ENCODE assay signal across 13 cellular contexts in the genomic region with DNA sequence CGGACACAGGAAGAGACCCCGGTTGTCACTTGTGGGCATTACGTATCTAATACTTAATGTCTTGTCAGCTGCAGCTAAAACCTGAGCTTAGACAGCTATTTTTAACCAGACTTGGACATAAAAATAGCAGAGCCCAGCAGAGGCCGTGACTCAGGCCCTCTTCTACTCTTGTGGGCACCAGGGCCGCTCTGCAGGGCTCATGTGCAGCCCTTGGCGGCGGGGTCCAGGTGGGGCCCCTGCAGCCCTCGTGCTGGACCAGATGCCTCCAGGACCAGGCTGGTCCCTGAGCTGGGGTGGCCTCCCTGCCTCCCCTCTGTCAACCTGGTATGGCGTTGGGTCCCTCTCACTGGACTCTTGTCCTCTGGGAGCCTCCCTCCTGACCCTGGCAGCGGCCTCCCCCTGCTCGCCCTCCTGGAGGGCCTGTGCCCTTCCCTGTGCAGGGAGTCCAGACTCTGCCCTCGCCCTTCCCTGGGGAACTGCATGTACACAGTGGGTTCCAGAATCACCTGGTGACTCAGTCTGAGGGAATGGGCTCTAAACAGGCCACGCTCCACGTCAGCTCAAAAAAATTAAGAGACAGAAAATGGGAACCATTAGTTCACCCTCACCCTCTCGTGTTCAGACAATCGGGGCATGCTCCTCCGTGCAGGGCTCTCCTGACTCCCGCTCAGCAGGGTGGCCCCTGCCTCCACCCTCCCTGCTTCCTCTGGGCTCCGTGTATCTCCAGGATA. TPM values are rescaled to one million over a fixed set of nuclear protein-coding genes. Genes with fewer than 3 reads are reported as not detected.
DNase-seq lines count a peak whose midpoint lies in the region; ATAC-seq, FAIRE-seq and TF ChIP-seq lines count a peak whose summit lies in the region.
"Had no signal": no experiment of that assay in that cellular context is flagged by ENCODE, and none has a peak within 500 bp of the region (broad histone marks: within the 10 kb centered on the region; RNA-seq: fewer than 3 reads in every experiment).

No MANE protein-coding gene starts in this region.

- no peak overlapping the region for H3K4me3 ChIP-seq in RWPE2 (ENCODE audit: severe bottlenecking)
- no peak overlapping the region for H3K4me3 ChIP-seq in foreskin fibroblast (ENCODE audit: low read depth in 1 of 2, low read length in 2 of 2)
- H3K4me3 ChIP-seq in smooth muscle cell = no peak overlapping the region
- H3K4me3 ChIP-seq: GM23338, SK-N-MC had no signal

- H3K27me3 ChIP-seq in RWPE2 (ENCODE audit: insufficient read depth, poor library complexity, severe bottlenecking) (no peaks in the 10 kb centered on the region), smooth muscle cell (ENCODE audit: low read depth) (no peaks in the 10 kb centered on the region)

- H3K9me3 ChIP-seq in RWPE2 (ENCODE audit: severe bottlenecking) (no peaks in the 10 kb centered on the region), smooth muscle cell (replicated peaks; ENCODE audit: low read depth) (no peaks in the 10 kb centered on the region)

- H3F3A ChIP-seq in smooth muscle cell (ENCODE audit: low read depth) = no peaks in the 10 kb centered on the region

- H3K36me3 ChIP-seq in RWPE2 (ENCODE audit: low read depth) (no peaks in the 10 kb centered on the region), smooth muscle cell (ENCODE audit: low read depth) (no peaks in the 10 kb centered on the region)

- FAIRE-seq in H54 (lab: Jason Lieb, UNC) = no peak

- H3K4me1 ChIP-seq in RWPE2 (ENCODE audit: insufficient read depth, poor library complexity, severe bottlenecking) (peaks cover 15% of the 10 kb centered on the region), smooth muscle cell (ENCODE audit: low read depth) (no peaks in the 10 kb centered on the region)

- WGBS in smooth muscle cell (ENCODE audit: low lambda C conversion rate) = 52% methylated on average over 19 of the region's 19 CpGs

- peak; percentile 20; the same call in 1 of the 2 replicates for TF ChIP-seq POLR2A in H54 (IDR thresholded peaks at IDR 0.05; ENCODE audit: low read depth, low read length)

- DNase-seq in H54 (ENCODE audit: insufficient read length, low spot score) (peak; percentile 84), RWPE2 (ENCODE audit: low spot score) (no peak), foreskin fibroblast (peak; percentile 46 to 65), smooth muscle cell (lab: John Stamatoyannopoulos, UW; ENCODE audit: unreplicated experiment) (no peak), NCI-H748 (lab: John Stamatoyannopoulos, UW; ENCODE audit: unreplicated experiment) (no peak), germinal center (ENCODE audit: low spot score) (no peak)
- DNase-seq: activated CD8-positive, alpha-beta memory T cell treated with anti-CD3 and anti-CD28 coated beads for 24 hours; NCI-H2171; stimulated activated CD4-positive, alpha-beta T cell treated with anti-CD3 and anti-CD28 coated beads, Interleukin-15, amount 100 ng/mL, for 24 hours had no signal

- H3K79me2 ChIP-seq in smooth muscle cell (ENCODE audit: low read depth) = no peaks in the 10 kb centered on the region

- H2AFZ ChIP-seq in smooth muscle cell (ENCODE audit: low read depth) = no peak overlapping the region
- H2AFZ ChIP-seq: GM23338 had no signal

- H3K4me2 ChIP-seq in smooth muscle cell = peak overlapping the region; percentile 70
- H3K4me2 ChIP-seq: GM23338 had no signal

- H3K9ac ChIP-seq in smooth muscle cell (ENCODE audit: low read depth) = no peak overlapping the region

- TF ChIP-seq CTCF in RWPE2 (IDR thresholded peaks at IDR 0.05; ENCODE audit: poor library complexity, severe bottlenecking) = no peak
- TF ChIP-seq CTCF in foreskin fibroblast (IDR thresholded peaks at IDR 0.05; ENCODE audit: low read depth, low read length) = no peak
- TF ChIP-seq CTCF in smooth muscle cell (IDR thresholded peaks at IDR 0.05; ENCODE audit: borderline replicate concordance, insufficient read depth, poor library complexity, severe bottlenecking) = no peak

- H4K20me1 ChIP-seq in smooth muscle cell (ENCODE audit: low read depth) = no peaks in the 10 kb centered on the region

- H3K27ac ChIP-seq in RWPE2 (ENCODE audit: poor library complexity, severe bottlenecking) = peak overlapping the region; percentile 79
- H3K27ac ChIP-seq in smooth muscle cell (ENCODE audit: low read depth) = peak overlapping the region; percentile 94
- H3K27ac ChIP-seq: HL-60, SK-N-MC had no signal

- ATAC-seq in RWPE2 (ENCODE audit: low read depth) (peak; percentile 93), HG02840 (IDR thresholded peaks at IDR 0.05; ENCODE audit: low FRiP score, unreplicated experiment) (no peak)

RNA-seq across cellular contexts. Expression of a gene that starts 9.7 kb away (rescaled TPM):
- total RNA-seq in smooth muscle cell = 2.0 and 3.1 TPM in 2 replicates
- polyA plus RNA-seq in smooth muscle cell = 2.3 and 3.1 TPM in 2 replicates

RNA-seq across cellular contexts. Expression of a gene that starts 52.2 kb away (rescaled TPM):
- 46.9 and 70.0 TPM in 2 replicates for total RNA-seq in smooth muscle cell
- 150 and 184 TPM in 2 replicates for polyA plus RNA-seq in smooth muscle cell

Comparison
In these comparisons a context has a peak if more than half of its experiments do, and no peak if none do; other contexts are left out.
1. DNase-seq: peak in H54 (single experiment) and foreskin fibroblast (2 of 2); none in RWPE2 (single experiment), smooth muscle cell (single experiment), NCI-H748 (single experiment) and germinal center (single experiment).